1 cellular context compared by ENCODE assay signal in genomic region chr2:39380525-39381150, GRCh38.
TF ChIP-seq lines count a peak whose summit lies in the region.

No MANE protein-coding gene starts in this region.

TF ChIP-seq in HepG2, 621 proteins besides CTCF, POLR2A, EP300 and RAD21 (continued from another document):
- TF ChIP-seq MYPOP (CRISPR knock-in tag; IDR thresholded peaks at IDR 0.05) (no peak), MXD3 (CRISPR knock-in tag; IDR thresholded peaks at IDR 0.05) (no peak), BHLHE40 (IDR thresholded peaks at IDR 0.05; ENCODE audit: low read length) (no peak), ZNF354B (CRISPR knock-in tag; IDR thresholded peaks at IDR 0.05) (no peak), ZBED4 (CRISPR knock-in tag; IDR thresholded peaks at IDR 0.05; ENCODE audit: borderline replicate concordance) (no peak), ZNF687 (CRISPR knock-in tag; IDR thresholded peaks at IDR 0.05) (no peak), ZNF589 (CRISPR knock-in tag; conservative IDR thresholded peaks at IDR 0.05) (no peak), SMC3 (IDR thresholded peaks at IDR 0.05; ENCODE audit: low read length) (no peak), TBX3 (IDR thresholded peaks at IDR 0.05; ENCODE audit: borderline replicate concordance) (no peak), ZKSCAN1 (IDR thresholded peaks at IDR 0.05; ENCODE audit: low read length) (no peak), ZNF276 (CRISPR knock-in tag; IDR thresholded peaks at IDR 0.05; ENCODE audit: low read depth) (no peak)
TF ChIP-seq in HepG2: peak in this region for 0.
